In the genomic region with DNA sequence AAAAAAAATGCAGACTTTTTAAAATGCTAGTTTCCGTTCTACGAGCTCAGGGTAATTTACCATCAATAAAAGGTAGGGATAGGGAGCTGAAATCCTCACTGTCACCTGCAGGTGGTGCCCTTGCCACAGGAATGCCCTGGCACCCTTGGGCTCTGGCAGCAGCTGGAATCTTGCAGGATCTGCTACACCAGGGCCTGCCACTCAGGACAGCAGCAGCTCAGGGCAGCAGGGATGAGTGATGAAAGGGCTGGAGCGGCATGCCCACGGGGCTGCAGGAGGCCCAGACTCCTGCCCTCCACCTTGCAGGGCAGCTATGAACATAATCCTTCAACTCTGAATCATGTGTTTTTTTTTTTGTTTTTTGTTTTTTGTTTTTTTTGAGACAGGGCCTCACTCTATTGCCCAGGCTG, we compare ENCODE assay signal across 8 cellular contexts. TPM values are rescaled to one million over a fixed set of nuclear protein-coding genes. Genes with fewer than 3 reads are reported as not detected.
DNase-seq lines count a peak whose midpoint lies in the region; ATAC-seq and TF ChIP-seq lines count a peak whose summit lies in the region.

No MANE protein-coding gene starts in this region.

- H3K9me3 ChIP-seq in heart right ventricle, result peaks cover 0 to 6% (median 0%) of the 10 kb centered on the region in 11 donors

- no peak overlapping the region for H3K4me3 Mint-ChIP-seq in activated naive CD8-positive, alpha-beta T cell treated with anti-CD3 and anti-CD28 coated beads, Interleukin-2, amount 50 U/mL, for 24 hours

- H3K27ac Mint-ChIP-seq in activated naive CD8-positive, alpha-beta T cell treated with anti-CD3 and anti-CD28 coated beads, Interleukin-2, amount 50 U/mL, for 24 hours, result no peak overlapping the region

- H3K27me3 Mint-ChIP-seq in activated naive CD8-positive, alpha-beta T cell treated with anti-CD3 and anti-CD28 coated beads, Interleukin-2, amount 50 U/mL, for 24 hours, result no peaks in the 10 kb centered on the region

- TF ChIP-seq CTCF in GM12864 (IDR thresholded peaks at IDR 0.05; ENCODE audit: low read depth, low read length, missing control alignments) (peak; percentile 84), heart right ventricle (IDR thresholded peaks at IDR 0.05) (peak; percentile 60 to 87 (median 76))

- peaks cover 0 to 8% (median 0%) of the 10 kb centered on the region in 9 donors for H3K4me1 ChIP-seq in heart right ventricle

- H3K27ac ChIP-seq in heart right ventricle, result no peak overlapping the region

- no peak for DNase-seq in GM12864 (ENCODE audit: low read depth)
- peak; percentile 73 for DNase-seq in NCI-H128 (lab: John Stamatoyannopoulos, UW; ENCODE audit: unreplicated experiment)
- DNase-seq in SW480 (ENCODE audit: low spot score), result peak; percentile 68
- DNase-seq in activated naive CD8-positive, alpha-beta T cell treated with anti-CD3 and anti-CD28 coated beads, Interleukin-2, amount 50 U/mL, for 24 hours, result peak; percentile 79
- peak; percentile 55 to 72 for DNase-seq in heart right ventricle
- peak; percentile 68 for DNase-seq in retina

- peak; percentile 72 for ATAC-seq in activated naive CD8-positive, alpha-beta T cell treated with anti-CD3 and anti-CD28 coated beads, Interleukin-2, amount 50 U/mL, for 24 hours
- peak; percentile 75 to 88 (median 82) for ATAC-seq in heart right ventricle
- no peak for ATAC-seq in HG02885 (IDR thresholded peaks at IDR 0.05; ENCODE audit: poor library complexity, unreplicated experiment)
- ATAC-seq in GM18519 (IDR thresholded peaks at IDR 0.05; ENCODE audit: low FRiP score, unreplicated experiment), result no peak

- intact Hi-C loops in heart right ventricle (cut with DNase I), result loop anchor here in 9 of 10 donors (1.0 to 10.0 kb wide), 7 partner anchors 99 to 229 kb away; no protein-coding TSS in a partner anchor

- no peaks in the 10 kb centered on the region for H3K36me3 Mint-ChIP-seq in activated naive CD8-positive, alpha-beta T cell treated with anti-CD3 and anti-CD28 coated beads, Interleukin-2, amount 50 U/mL, for 24 hours (ENCODE audit: low read depth)

- WGBS in heart right ventricle, 2 donors, result 41 to 46% methylated on average over 4 of the region's 4 CpGs

- H3K27me3 ChIP-seq in heart right ventricle, result peaks cover 0 to 2% (median 0%) of the 10 kb centered on the region in 7 donors

- H3K9me3 Mint-ChIP-seq in activated naive CD8-positive, alpha-beta T cell treated with anti-CD3 and anti-CD28 coated beads, Interleukin-2, amount 50 U/mL, for 24 hours, result no peaks in the 10 kb centered on the region

- no peaks in the 10 kb centered on the region for H3K36me3 ChIP-seq in heart right ventricle

- no peak overlapping the region for H3K4me3 ChIP-seq in GM12864 (ENCODE audit: low read depth, low read length)
- H3K4me3 ChIP-seq in heart right ventricle, result no peak overlapping the region

- H3K4me1 Mint-ChIP-seq in activated naive CD8-positive, alpha-beta T cell treated with anti-CD3 and anti-CD28 coated beads, Interleukin-2, amount 50 U/mL, for 24 hours, result no peaks in the 10 kb centered on the region

RNA-seq across cellular contexts. Expression of a gene that starts 54.0 kb away (rescaled TPM):
- total RNA-seq in heart right ventricle, result 10 to 100 TPM; 27.9 to 56.9 (median 39.7) TPM
- 10 to 100 TPM in 1 of 2 donors, 1 to 10 TPM in 1; 8.4 to 14.9 TPM for polyA plus RNA-seq in heart right ventricle

Comparison
In these comparisons a context has a peak if more than half of its experiments do, and no peak if none do; other contexts are left out.
1. ATAC-seq: peak in activated naive CD8-positive, alpha-beta T cell treated with anti-CD3 and anti-CD28 coated beads, Interleukin-2, amount 50 U/mL, for 24 hours (single experiment) and heart right ventricle (8 of 8); none in HG02885 (single experiment) and GM18519 (single experiment).